15 cellular contexts compared by ENCODE assay signal in the genomic region with DNA sequence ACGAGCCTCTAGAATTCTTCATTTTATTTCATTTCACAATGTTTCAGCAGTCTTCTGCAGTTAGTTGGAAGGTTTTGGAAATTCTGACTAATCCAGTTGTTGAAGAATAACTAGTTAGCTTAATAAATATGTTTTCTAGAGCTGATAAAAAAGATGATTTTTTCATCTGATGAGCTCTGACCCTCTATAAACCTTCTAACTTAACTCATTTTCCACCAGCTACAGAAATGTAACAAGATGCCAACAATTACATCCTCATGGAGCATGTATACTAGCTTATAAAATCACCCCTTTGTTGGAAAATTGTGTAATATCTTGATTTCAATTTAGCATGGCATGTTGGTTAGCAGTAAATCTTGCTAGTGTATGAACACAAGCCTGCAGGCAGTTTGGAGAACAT. TPM values are rescaled to one million over a fixed set of nuclear protein-coding genes. Genes with fewer than 3 reads are reported as not detected.
DNase-seq lines count a peak whose midpoint lies in the region; TF ChIP-seq lines count a peak whose summit lies in the region.
"Had no signal": no experiment of that assay in that cellular context is flagged by ENCODE, and none has a peak within 500 bp of the region (broad histone marks: within the 10 kb centered on the region; RNA-seq: fewer than 3 reads in every experiment).

No MANE protein-coding gene starts in this region.

- no peak for TF ChIP-seq POLR2A in NB4 (IDR thresholded peaks at IDR 0.05; ENCODE audit: extremely low read depth, insufficient read length)

- peak; percentile 25 for DNase-seq in A673 (ENCODE audit: low spot score)
- DNase-seq in NB4 (ENCODE audit: low read depth) = peak; percentile 36
- DNase-seq in fibroblast of gingiva (ENCODE audit: low read depth) = peak; percentile 19
- no peak for DNase-seq in DMS 273 (lab: John Stamatoyannopoulos, UW; ENCODE audit: unreplicated experiment)
- no peak for DNase-seq in amygdala (lab: John Stamatoyannopoulos, UW)
- no peak for DNase-seq in Kasumi-1 (lab: John Stamatoyannopoulos, UW)
- DNase-seq in NCI-H82 (lab: John Stamatoyannopoulos, UW) = no peak
- DNase-seq: CD4-positive, alpha-beta memory T cell; COR-L47; DND-41; GDM1; GOT3; H9 had no signal

- H3K4me1 ChIP-seq in A673 (ENCODE audit: insufficient read depth, low read length, poor library complexity, severe bottlenecking) (peaks cover 25% of the 10 kb centered on the region), HEK293 (ENCODE audit: control insufficient read depth, insufficient read depth, low read length) (peaks cover 15% of the 10 kb centered on the region)

- H3K9me3 ChIP-seq in A673 (ENCODE audit: low read depth, low read length, poor library complexity, severe bottlenecking) = no peaks in the 10 kb centered on the region
- H3K9me3 ChIP-seq in HEK293 (ENCODE audit: control insufficient read depth, insufficient read depth, low read depth, low read length) = no peaks in the 10 kb centered on the region

- H3K27ac ChIP-seq in A673 (ENCODE audit: low read depth, low read length, poor library complexity, severe bottlenecking) (no peak overlapping the region), HEK293 (ENCODE audit: extremely low read depth, low read depth, low read length) (no peak overlapping the region)
- H3K27ac ChIP-seq: C4-2B had no signal

- no peaks in the 10 kb centered on the region for H3K27me3 ChIP-seq in A673 (replicated peaks; ENCODE audit: insufficient read depth, low read depth, low read length, poor library complexity)

- intact Hi-C loops in A673 (cut with micrococcal nuclease; ENCODE audit: unreplicated experiment) = no loop called here

- CTCF ChIA-PET in A673 (lab: Charles Lee) (no interaction called here), HEK293 (lab: Yijun Ruan, JAX) (no interaction called here)

- BruUV-seq in A673 (replicated peaks; lab: Mats Ljungman, UMichigan) = no TSS peak

- H3K36me3 ChIP-seq in A673 (ENCODE audit: insufficient read depth, low read length, poor library complexity, severe bottlenecking) (no peaks in the 10 kb centered on the region), HEK293 (ENCODE audit: control insufficient read depth in 2 of 2, insufficient read depth in 1 of 2, low read length in 2 of 2) (no peaks in the 10 kb centered on the region)

- no peak for TF ChIP-seq CTCF in A673 (conservative IDR thresholded peaks at IDR 0.05; ENCODE audit: low read depth, low read length)
- no peak for TF ChIP-seq CTCF in HEK293 (tag by site-specific recombination; IDR thresholded peaks at IDR 0.05)
- no peak for TF ChIP-seq CTCF in NB4 (IDR thresholded peaks at IDR 0.05; ENCODE audit: low read depth, low read length)

- POLR2A ChIA-PET in A673 (lab: Charles Lee; ENCODE audit: low non-redundant PET) (no interaction called here), HEK293 (lab: Yijun Ruan, JAX) (no interaction called here)

- H3K4me3 ChIP-seq in A673 (ENCODE audit: low read depth, low read length, poor library complexity, severe bottlenecking) (no peak overlapping the region), HEK293 (ENCODE audit: low read depth, low read length) (no peak overlapping the region), NB4 (ENCODE audit: low read depth, low read length) (no peak overlapping the region)

TF ChIP-seq in HEK293, 187 proteins besides CTCF, POLR2A, EP300 and RAD21:
- TF ChIP-seq PRDM6 (tag by site-specific recombination; IDR thresholded peaks at IDR 0.05) (peak; percentile 91), INSM2 (tag by site-specific recombination; IDR thresholded peaks at IDR 0.05) (no peak), ZNF280D (tag by site-specific recombination; IDR thresholded peaks at IDR 0.05) (no peak)

RNA-seq across cellular contexts. Expression of gene KAT6B, which starts 33.1 kb away (rescaled TPM):
- 21.8 and 22.2 TPM in 2 replicates for total RNA-seq in A673 (2021)

Comparison
In these comparisons a context has a peak if more than half of its experiments do, and no peak if none do; other contexts are left out.
1. DNase-seq: peak in A673 (single experiment), NB4 (single experiment) and fibroblast of gingiva (single experiment); none in DMS 273 (single experiment), amygdala (0 of 56), Kasumi-1 (0 of 2) and NCI-H82 (single experiment).